23 cellular contexts compared by ENCODE assay signal in the genomic region with DNA sequence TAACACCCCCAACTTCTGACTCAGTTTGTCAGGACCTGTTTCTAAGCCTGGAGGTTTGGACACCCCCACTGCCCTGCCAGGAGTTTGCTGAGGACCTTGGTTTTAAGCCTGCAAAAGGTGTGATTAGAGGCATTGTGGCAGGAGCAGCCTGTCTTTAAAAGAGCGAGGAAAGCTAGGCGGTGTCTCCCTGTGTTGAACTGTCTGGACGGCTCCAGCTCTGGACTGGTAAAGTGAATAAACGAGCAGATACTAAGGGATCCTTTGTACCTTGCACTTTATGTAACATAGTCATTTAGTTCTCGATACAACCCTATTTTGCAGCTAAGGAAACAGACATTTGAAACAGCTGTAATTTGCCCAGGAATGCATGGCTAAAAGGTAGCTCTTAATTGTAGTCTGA.
"Had no signal": no experiment of that assay in that cellular context is flagged by ENCODE, and none has a peak within 500 bp of the region (broad histone marks: within the 10 kb centered on the region; RNA-seq: fewer than 3 reads in every experiment).

No MANE protein-coding gene starts in this region.

- H3K4me3 ChIP-seq: adrenal gland, Peyer's patch had no signal

- H3K27me3 Mint-ChIP-seq: activated CD4-positive, alpha-beta memory T cell treated with anti-CD3 and anti-CD28 coated beads for 36 hours; activated naive CD8-positive, alpha-beta T cell treated with anti-CD3 and anti-CD28 coated beads, Interleukin-2, amount 10 ng/mL, durations not matched to agents 7 days and 5 days had no signal

- H3K9me3 Mint-ChIP-seq: activated CD4-positive, alpha-beta memory T cell treated with anti-CD3 and anti-CD28 coated beads for 36 hours; activated naive CD8-positive, alpha-beta T cell treated with anti-CD3 and anti-CD28 coated beads, Interleukin-2, amount 10 ng/mL, durations not matched to agents 7 days and 5 days; activated T-helper 2 cell treated with anti-CD3 and anti-CD28 coated beads, Interferon-gamma antibody, Interleukin-2, Interleukin-4, amounts not matched to agents 10 μg/mL and 5 μg/mL and 100 μg/mL, durations not matched to agents 14 hours and 24 hours and 36 hours; T-helper 1 cell treated with Interleukin-12 subunit alpha and Interleukin-12 subunit beta and Interleukin-4 antibody, amounts not matched to agents 30 μg/mL and 1 μg/mL, for 36 hours had no signal

- H3K9me3 ChIP-seq: adrenal gland, Peyer's patch had no signal

- H3K27me3 ChIP-seq: adrenal gland, Peyer's patch had no signal

- H3K27ac Mint-ChIP-seq: activated CD4-positive, alpha-beta memory T cell treated with anti-CD3 and anti-CD28 coated beads for 36 hours; activated naive CD8-positive, alpha-beta T cell treated with anti-CD3 and anti-CD28 coated beads, Interleukin-2, amount 10 ng/mL, durations not matched to agents 7 days and 5 days; T-helper 1 cell treated with Interleukin-12 subunit alpha and Interleukin-12 subunit beta and Interleukin-4 antibody, amounts not matched to agents 30 μg/mL and 1 μg/mL, for 36 hours had no signal

- H3K4me3 Mint-ChIP-seq: activated CD4-positive, alpha-beta memory T cell treated with anti-CD3 and anti-CD28 coated beads for 36 hours; activated naive CD8-positive, alpha-beta T cell treated with anti-CD3 and anti-CD28 coated beads, Interleukin-2, amount 10 ng/mL, durations not matched to agents 7 days and 5 days; T-helper 1 cell treated with Interleukin-12 subunit alpha and Interleukin-12 subunit beta and Interleukin-4 antibody, amounts not matched to agents 30 μg/mL and 1 μg/mL, for 36 hours had no signal

- H3K27ac ChIP-seq: adrenal gland, Peyer's patch had no signal

- H3K36me3 ChIP-seq: adrenal gland, Peyer's patch had no signal

- DNase-seq: activated CD4-positive, alpha-beta memory T cell treated with anti-CD3 and anti-CD28 coated beads for 36 hours; activated CD4-positive, alpha-beta T cell treated with anti-CD3 and anti-CD28 coated beads for 48 hours; activated CD4-positive, CD25-positive, alpha-beta regulatory T cell treated with anti-CD3 and anti-CD28 coated beads, Interleukin-2, amount 50 U/mL, for 72 hours; activated gamma-delta T cell treated with Interleukin-2 at 50 U/mL for 16 hours; activated naive CD4-positive, alpha-beta T cell treated with anti-CD3 and anti-CD28 coated beads, Interleukin-2, amount 50 U/mL, for 16 hours; activated naive CD8-positive, alpha-beta T cell treated with anti-CD3 and anti-CD28 coated beads, Interleukin-2, amount 10 ng/mL, durations not matched to agents 7 days and 5 days; activated T-cell treated with anti-CD3 and anti-CD28 coated beads for 4 hours; activated T-cell treated with anti-CD3 and anti-CD28 coated beads, Interleukin-2, amount 50 U/mL, for 48 hours; adrenal gland; anterior cingulate cortex; caudate nucleus; MM.1S; NCI-H1105; NCI-H1436; NCI-H1694 treated with DMSO at 0.1 percent for 48 hours; NCI-H2029 treated with DMSO at 0.1 percent for 48 hours; NCI-H345; NCI-H510A treated with DMSO at 0.1 percent for 48 hours; NCI-H69; Peyer's patch; SHP77 treated with DMSO at 0.1 percent for 48 hours had no signal

- H3K4me1 ChIP-seq: adrenal gland, Peyer's patch had no signal
